1 cellular context compared by ENCODE assay signal in the genomic region with DNA sequence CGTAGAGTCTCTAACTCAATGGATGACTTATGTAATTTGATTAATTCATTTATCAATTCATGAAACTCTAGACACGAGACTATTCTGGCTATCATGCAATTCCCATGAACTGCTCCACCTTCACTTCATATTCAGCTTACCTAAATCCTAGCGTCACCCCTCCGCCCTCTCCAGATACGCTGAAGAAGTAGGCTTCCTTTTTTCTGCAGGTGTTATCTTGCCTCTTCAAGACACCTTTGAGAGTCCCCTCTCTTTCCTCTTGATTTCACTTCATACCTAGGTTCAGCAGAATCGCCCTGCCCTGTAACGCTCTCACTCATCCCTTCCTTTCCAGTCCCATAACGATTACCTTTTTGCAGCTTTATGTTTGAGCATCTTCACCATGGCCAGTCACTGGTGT.
TF ChIP-seq lines count a peak whose summit lies in the region.

No MANE protein-coding gene starts in this region.

TF ChIP-seq in K562, 482 proteins besides CTCF, POLR2A, EP300 and RAD21:
- no peak for TF ChIP-seq HIVEP1 (CRISPR knock-in tag; IDR thresholded peaks at IDR 0.05)
- TF ChIP-seq, protein P1, sequence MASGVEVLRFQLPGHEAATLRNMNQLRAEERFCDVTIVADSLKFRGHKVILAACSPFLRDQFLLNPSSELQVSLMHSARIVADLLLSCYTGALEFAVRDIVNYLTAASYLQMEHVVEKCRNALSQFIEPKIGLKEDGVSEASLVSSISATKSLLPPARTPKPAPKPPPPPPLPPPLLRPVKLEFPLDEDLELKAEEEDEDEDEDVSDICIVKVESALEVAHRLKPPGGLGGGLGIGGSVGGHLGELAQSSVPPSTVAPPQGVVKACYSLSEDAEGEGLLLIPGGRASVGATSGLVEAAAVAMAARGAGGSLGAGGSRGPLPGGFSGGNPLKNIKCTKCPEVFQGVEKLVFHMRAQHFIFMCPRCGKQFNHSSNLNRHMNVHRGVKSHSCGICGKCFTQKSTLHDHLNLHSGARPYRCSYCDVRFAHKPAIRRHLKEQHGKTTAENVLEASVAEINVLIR (CRISPR knock-in tag; IDR thresholded peaks at IDR 0.05): no peak
- no peak for TF ChIP-seq RUNX1 (IDR thresholded peaks at IDR 0.05; ENCODE audit: low read depth)
- TF ChIP-seq TFAP4 (CRISPR knock-in tag; IDR thresholded peaks at IDR 0.05; ENCODE audit: borderline replicate concordance): no peak
- TF ChIP-seq, protein P2, sequence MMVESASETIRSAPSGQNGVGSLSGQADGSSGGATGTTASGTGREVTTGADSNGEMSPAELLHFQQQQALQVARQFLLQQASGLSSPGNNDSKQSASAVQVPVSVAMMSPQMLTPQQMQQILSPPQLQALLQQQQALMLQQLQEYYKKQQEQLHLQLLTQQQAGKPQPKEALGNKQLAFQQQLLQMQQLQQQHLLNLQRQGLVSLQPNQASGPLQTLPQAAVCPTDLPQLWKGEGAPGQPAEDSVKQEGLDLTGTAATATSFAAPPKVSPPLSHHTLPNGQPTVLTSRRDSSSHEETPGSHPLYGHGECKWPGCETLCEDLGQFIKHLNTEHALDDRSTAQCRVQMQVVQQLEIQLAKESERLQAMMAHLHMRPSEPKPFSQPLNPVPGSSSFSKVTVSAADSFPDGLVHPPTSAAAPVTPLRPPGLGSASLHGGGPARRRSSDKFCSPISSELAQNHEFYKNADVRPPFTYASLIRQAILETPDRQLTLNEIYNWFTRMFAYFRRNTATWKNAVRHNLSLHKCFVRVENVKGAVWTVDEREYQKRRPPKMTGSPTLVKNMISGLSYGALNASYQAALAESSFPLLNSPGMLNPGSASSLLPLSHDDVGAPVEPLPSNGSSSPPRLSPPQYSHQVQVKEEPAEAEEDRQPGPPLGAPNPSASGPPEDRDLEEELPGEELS (CRISPR knock-in tag; IDR thresholded peaks at IDR 0.05; ENCODE audit: borderline replicate concordance): no peak
- no peak for TF ChIP-seq ZNF395 (CRISPR knock-in tag; IDR thresholded peaks at IDR 0.05)
- TF ChIP-seq TEAD1 (CRISPR knock-in tag; IDR thresholded peaks at IDR 0.05): no peak
- TF ChIP-seq RBM17 (IDR thresholded peaks at IDR 0.05; ENCODE audit: borderline replicate concordance, low read depth, low read length): no peak
- no peak for TF ChIP-seq ZNF143 (CRISPR knock-in tag; IDR thresholded peaks at IDR 0.05)
- TF ChIP-seq PRPF4 (IDR thresholded peaks at IDR 0.05; ENCODE audit: insufficient read depth, low read depth, low read length, poor library complexity, severe bottlenecking): no peak
- no peak for TF ChIP-seq HNRNPL (IDR thresholded peaks at IDR 0.05; ENCODE audit: low read depth, low read length)
